23 cellular contexts compared by ENCODE assay signal in the genomic region with DNA sequence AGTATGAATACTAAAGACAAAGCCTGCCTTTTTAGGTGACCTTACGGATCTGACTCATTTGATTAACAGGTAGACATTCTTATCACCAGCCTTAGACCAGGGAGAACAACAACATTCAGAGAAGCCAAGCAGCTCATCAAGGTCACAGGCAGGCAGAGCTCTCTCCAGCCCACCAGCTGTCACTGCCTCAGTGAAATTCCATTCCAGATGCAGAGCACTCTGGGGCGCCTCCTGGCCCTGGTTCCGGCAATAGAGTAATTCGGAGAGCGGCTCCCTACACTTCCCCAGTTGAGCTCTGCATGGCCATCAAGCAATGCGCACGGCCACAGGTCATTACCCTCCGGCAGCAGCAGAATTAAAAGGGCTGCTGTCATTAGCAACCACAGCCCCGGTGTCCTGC.
"Had no signal": no experiment of that assay in that cellular context is flagged by ENCODE, and none has a peak within 500 bp of the region (broad histone marks: within the 10 kb centered on the region; RNA-seq: fewer than 3 reads in every experiment).

No MANE protein-coding gene starts in this region.

- H3K4me3 ChIP-seq: Peyer's patch, SJCRH30 had no signal

- H3K27me3 ChIP-seq: Peyer's patch, SJCRH30 had no signal

- DNase-seq: activated CD4-positive, alpha-beta memory T cell treated with anti-CD3 and anti-CD28 coated beads for 36 hours; activated CD4-positive, alpha-beta T cell treated with anti-CD3 and anti-CD28 coated beads, Interleukin-2, amount 10 ng/mL, durations not matched to agents 7 days and 5 days; activated CD4-positive, CD25-positive, alpha-beta regulatory T cell; activated CD8-positive, alpha-beta memory T cell treated with anti-CD3 and anti-CD28 coated beads for 24 hours; activated gamma-delta T cell; activated naive CD4-positive, alpha-beta T cell treated with anti-CD3 and anti-CD28 coated beads for 36 hours; activated T-cell treated with anti-CD3 and anti-CD28 coated beads, Interleukin-2, amount 50 U/mL, for 48 hours; KG1; NCI-H1048; NCI-H1417; NCI-H1694 treated with DMSO at 0.1 percent for 48 hours; NCI-H2029 treated with DMSO at 0.1 percent for 48 hours; NCI-H345; NCI-H510A; NCI-H69; Peyer's patch; Right ventricle myocardium superior; SJCRH30; SK-N-SH; T-helper 1 cell had no signal

- ATAC-seq: activated T-helper 17 cell treated with anti-CD3 and anti-CD28 coated beads, Interleukin-2, amount 50 U/mL, for 72 hours had no signal

- H3K9ac ChIP-seq: SK-N-SH had no signal

- H3K4me2 ChIP-seq: SK-N-SH had no signal

- H3K27ac ChIP-seq: Peyer's patch, RWPE1, SJCRH30, VCaP had no signal

- H3K4me1 ChIP-seq: Peyer's patch, SJCRH30 had no signal

- H3K36me3 ChIP-seq: Peyer's patch, SJCRH30 had no signal

- H3K9me3 ChIP-seq: SJCRH30, SK-N-SH had no signal
